20 cellular contexts compared by ENCODE assay signal in the genomic region with DNA sequence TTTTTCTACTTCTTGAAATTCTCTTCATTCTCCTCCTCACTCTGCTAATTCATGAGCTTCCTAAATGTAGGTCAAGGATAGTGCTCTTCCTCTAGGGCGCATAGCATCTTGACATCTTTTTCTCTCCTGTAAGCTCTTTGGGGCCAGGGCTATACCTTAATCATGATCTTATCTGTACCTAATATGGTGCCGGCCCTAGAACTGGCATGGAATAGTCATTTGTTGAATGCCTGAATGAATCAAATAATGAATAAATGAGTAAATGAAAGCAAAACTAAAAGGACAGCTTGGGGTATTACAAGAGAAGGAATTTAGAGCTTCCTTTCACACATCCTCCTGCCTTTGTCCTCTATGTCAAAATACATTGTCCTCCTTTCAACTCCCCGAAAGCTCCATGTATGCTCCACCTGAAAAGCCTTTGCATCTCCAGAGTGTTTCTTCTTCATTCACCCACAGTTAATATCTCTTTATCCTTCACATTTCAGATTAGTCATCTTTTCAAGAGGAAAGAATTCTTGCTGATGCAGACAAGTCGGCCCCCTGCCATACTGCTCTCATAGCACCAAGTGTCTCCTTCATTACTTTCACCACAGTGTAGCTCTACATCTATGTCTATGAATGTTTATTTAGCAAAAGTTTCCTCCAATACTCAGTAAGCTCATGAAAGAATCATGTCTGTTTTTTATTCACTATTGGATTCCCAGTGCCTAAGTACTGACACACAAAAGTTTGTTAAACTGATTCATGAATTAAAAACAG. TPM values are rescaled to one million over a fixed set of nuclear protein-coding genes. Genes with fewer than 3 reads are reported as not detected.
"Had no signal": no experiment of that assay in that cellular context is flagged by ENCODE, and none has a peak within 500 bp of the region (broad histone marks: within the 10 kb centered on the region; RNA-seq: fewer than 3 reads in every experiment).

No MANE protein-coding gene starts in this region.

- H3K9me3 Mint-ChIP-seq: stimulated activated naive CD8-positive, alpha-beta T cell treated with anti-CD3 and anti-CD28 coated beads, Interleukin-15, Interleukin-2, amounts not matched to agents 100 ng/mL and 50 ng/mL, for 24 hours; T-helper 1 cell treated with Interleukin-12 subunit alpha and Interleukin-12 subunit beta and Interleukin-4 antibody, amounts not matched to agents 30 μg/mL and 1 μg/mL, for 36 hours had no signal

- DNase-seq: activated CD4-positive, alpha-beta T cell treated with anti-CD3 and anti-CD28 coated beads for 48 hours; activated CD8-positive, alpha-beta memory T cell treated with anti-CD3 and anti-CD28 coated beads for 24 hours; activated gamma-delta T cell treated with Interleukin-2 at 50 U/mL for 16 hours; aorta; dorsolateral prefrontal cortex; erythroblast; islet precursor cell; midbrain; ovary; right lobe of liver; stimulated activated CD4-positive, alpha-beta T cell treated with anti-CD3 and anti-CD28 coated beads, Interleukin-4, amount 100 ng/mL, for 4 hours; stimulated activated CD8-positive, alpha-beta memory T cell treated with anti-CD3 and anti-CD28 coated beads, Interleukin-4, amount 100 ng/mL, for 48 hours; testis; upper lobe of left lung; WERI-Rb-1 had no signal

- H3K27ac Mint-ChIP-seq: stimulated activated naive CD8-positive, alpha-beta T cell treated with anti-CD3 and anti-CD28 coated beads, Interleukin-15, Interleukin-2, amounts not matched to agents 100 ng/mL and 50 ng/mL, for 24 hours; T-helper 1 cell treated with Interleukin-12 subunit alpha and Interleukin-12 subunit beta and Interleukin-4 antibody, amounts not matched to agents 30 μg/mL and 1 μg/mL, for 36 hours had no signal

- H3K4me3 Mint-ChIP-seq: stimulated activated naive CD8-positive, alpha-beta T cell treated with anti-CD3 and anti-CD28 coated beads, Interleukin-15, Interleukin-2, amounts not matched to agents 100 ng/mL and 50 ng/mL, for 24 hours; T-helper 1 cell treated with Interleukin-12 subunit alpha and Interleukin-12 subunit beta and Interleukin-4 antibody, amounts not matched to agents 30 μg/mL and 1 μg/mL, for 36 hours had no signal

- ATAC-seq: left lobe of liver, right lobe of liver had no signal

- H3K27me3 Mint-ChIP-seq: stimulated activated naive CD8-positive, alpha-beta T cell treated with anti-CD3 and anti-CD28 coated beads, Interleukin-15, Interleukin-2, amounts not matched to agents 100 ng/mL and 50 ng/mL, for 24 hours had no signal

RNA-seq across cellular contexts. Expression of a gene that starts 16.4 kb away (rescaled TPM):
- total RNA-seq: lung microvascular endothelial cell, pulmonary artery endothelial cell had no signal
